8 cellular contexts compared by ENCODE assay signal in genomic region chr1:169106921-169107672, GRCh38. TPM values are rescaled to one million over a fixed set of nuclear protein-coding genes. Genes with fewer than 3 reads are reported as not detected.
DNase-seq lines count a peak whose midpoint lies in the region; ATAC-seq, FAIRE-seq and TF ChIP-seq lines count a peak whose summit lies in the region.

No MANE protein-coding gene starts in this region.

- H3K9me3 ChIP-seq in GM12878 (replicated peaks; ENCODE audit: control insufficient read depth, insufficient read depth, low read length): no peaks in the 10 kb centered on the region
- no peaks in the 10 kb centered on the region for H3K9me3 ChIP-seq in stomach smooth muscle (ENCODE audit: control insufficient read depth in 2 of 2, low read length in 2 of 2)

- in situ Hi-C loops in GM12878 (cut with MboI): no loop called here
- in situ Hi-C loops in GM13976 (cut with MboI; ENCODE audit: low sequenced_read_pairs, unreplicated experiment): loop anchor here (25.0 kb wide), 1 partner anchor 495 kb away; no protein-coding TSS in a partner anchor

- RAD21 ChIA-PET in GM12878 (lab: Charles Lee; ENCODE audit: unreplicated experiment): interaction anchor here (0.9 to 6.8 kb wide), 22 partner anchors 10 to 764 kb away, joined by 3 to 135 read pairs (median 6); no protein-coding TSS in a partner anchor

- H3K36me3 ChIP-seq in GM12878 (ENCODE audit: control insufficient read depth in 2 of 2, insufficient read depth in 2 of 2, low read length in 1 of 2) (no peaks in the 10 kb centered on the region; a peak in 1 of 4 replicates), stomach smooth muscle (ENCODE audit: control insufficient read depth in 2 of 2, insufficient read depth in 2 of 2, low read length in 2 of 2) (peaks cover 6 to 7% of the 10 kb centered on the region in 2 donors)

- peak; percentile 1; the same call in 1 of the 3 replicates for ATAC-seq in GM12878

- peak; percentile 29 for DNase-seq in stimulated activated CD4-positive, alpha-beta T cell treated with anti-CD3 and anti-CD28 coated beads, Interleukin-4, amount 100 ng/mL, for 1 hour
- DNase-seq in stimulated activated CD4-positive, alpha-beta T cell treated with anti-CD3 and anti-CD28 coated beads, Interleukin-12 subunit alpha, Interleukin-12 subunit beta, amount 100 ng/mL, for 4 hours: no peak
- DNase-seq in NCI-H2171 (lab: John Stamatoyannopoulos, UW) (peak; percentile 34), GM12878 (ENCODE audit: low read depth, low spot score) (no peak), kidney glomerular epithelial cell (lab: John Stamatoyannopoulos, UW) (peak; percentile 32), GM20000 (ENCODE audit: low spot score) (no peak), GM13976 (ENCODE audit: low spot score) (no peak)

- no peak for TF ChIP-seq EP300 in GM12878 (IDR thresholded peaks at IDR 0.05; ENCODE audit: borderline replicate concordance in 1 of 2, control insufficient read depth in 1 of 2, low read depth in 2 of 2, low read length in 2 of 2)

- H3K4me2 ChIP-seq in GM12878 (ENCODE audit: control insufficient read depth, insufficient read depth): peak overlapping the region; percentile 85

- under 1% methylated on average over 40 of the region's 42 CpGs for WGBS in GM12878 (ENCODE audit: insufficient coverage, insufficient replicate concordance, low lambda C conversion rate, missing lambda C conversion rate)

- H3K4me3 ChIP-seq in GM12878 (peak overlapping the region; percentile 86), stomach smooth muscle (ENCODE audit: low read length in 2 of 2) (peak overlapping the region; percentile 88 to 95)

- peaks cover 12% of the 10 kb centered on the region for H3K79me2 ChIP-seq in GM12878 (ENCODE audit: control insufficient read depth, insufficient read depth, low read length)

- peaks cover 3% of the 10 kb centered on the region; the same call in 1 of the 2 replicates for H3K4me1 ChIP-seq in GM12878 (ENCODE audit: control insufficient read depth, insufficient read depth, low read length)
- peaks cover 61% of the 10 kb centered on the region for H3K4me1 ChIP-seq in stomach smooth muscle (ENCODE audit: control insufficient read depth, insufficient read depth, low read length)

- no peak for TF ChIP-seq RAD21 in GM12878 (IDR thresholded peaks at IDR 0.05; ENCODE audit: insufficient read depth, low read depth, low read length)

- H3K27me3 ChIP-seq in GM12878 (replicated peaks in 1 of 2; ENCODE audit: control insufficient read depth in 2 of 2, insufficient read depth in 2 of 2, low read length in 1 of 2): peaks cover 2 to 6% of the 10 kb centered on the region in 2 experiments; a peak in 2 of 4 replicates
- no peaks in the 10 kb centered on the region for H3K27me3 ChIP-seq in stomach smooth muscle (ENCODE audit: control insufficient read depth in 1 of 2, insufficient read depth in 2 of 2, low read length in 2 of 2)

- no peak overlapping the region for H3K27ac ChIP-seq in GM12878 (ENCODE audit: control insufficient read depth, insufficient read depth)
- peak overlapping the region; percentile 93 for H3K27ac ChIP-seq in stomach smooth muscle (ENCODE audit: low read length)

- SMC1A ChIA-PET in GM12878 (lab: Charles Lee; ENCODE audit: uncharacterized antibody, unreplicated experiment): interaction anchor here (0.6 to 15.1 kb wide), 29 partner anchors 11 to 1840 kb away, joined by 3 to 188 read pairs (median 6); no protein-coding TSS in a partner anchor

- TF ChIP-seq POLR2A in GM12878 (IDR thresholded peaks at IDR 0.05; ENCODE audit: low read depth, low read length): no peak

- peak overlapping the region; percentile 14 for H3K9ac ChIP-seq in GM12878 (ENCODE audit: control insufficient read depth, insufficient read depth, low read length)
- peak overlapping the region; percentile 71 to 93 for H3K9ac ChIP-seq in stomach smooth muscle (ENCODE audit: low read length in 2 of 2)

- H4K20me1 ChIP-seq in GM12878 (ENCODE audit: control insufficient read depth, insufficient read depth): no peaks in the 10 kb centered on the region

- intact Hi-C loops in GM12878 (cut with micrococcal nuclease; ENCODE audit: unreplicated experiment): loop anchor here (5.0 kb wide), 4 partner anchors 60 to 185 kb away; no protein-coding TSS in a partner anchor

- CTCF ChIA-PET in GM12878 (lab: Yijun Ruan, JAX): interaction anchor here (0.6 to 9.6 kb wide), 14 partner anchors 12 to 764 kb away, joined by 4 to 100 read pairs (median 18); no protein-coding TSS in a partner anchor

- TF ChIP-seq CTCF in GM12878 (IDR thresholded peaks at IDR 0.05 in 2 of 3, conservative IDR thresholded peaks at IDR 0.05 in 1 of 3; ENCODE audit: control insufficient read depth in 2 of 3, extremely low read depth in 1 of 3, insufficient read depth in 1 of 3, low read depth in 3 of 3, low read length in 3 of 3) (no peak), GM20000 (IDR thresholded peaks at IDR 0.05; ENCODE audit: extremely low read depth, missing control alignments) (no peak), GM13976 (IDR thresholded peaks at IDR 0.05; ENCODE audit: borderline replicate concordance, control extremely low read depth, extremely low read depth, insufficient read depth, missing control alignments) (no peak)

- peak overlapping the region; percentile 66 for H2AFZ ChIP-seq in GM12878 (ENCODE audit: control insufficient read depth, low read depth, low read length)

- no peak for FAIRE-seq in GM12878 (lab: Jason Lieb, UNC)

- POLR2A ChIA-PET in GM12878 (lab: Charles Lee): interaction anchor here (0.5 to 7.1 kb wide), 9 partner anchors 10 to 442 kb away, joined by 3 to 69 read pairs (median 3); no protein-coding TSS in a partner anchor

- no TSS peak for BruUV-seq in GM12878 (replicated peaks; lab: Mats Ljungman, UMichigan)

TF ChIP-seq in GM12878, 131 proteins besides CTCF, POLR2A, EP300 and RAD21 (continues in another document):
- TF ChIP-seq SMARCA5 (IDR thresholded peaks at IDR 0.05) (no peak), LARP7 (IDR thresholded peaks at IDR 0.05) (peak; percentile 62; the same call in 1 of the 2 replicates), SMAD1 (IDR thresholded peaks at IDR 0.05; ENCODE audit: low read depth, partially characterized antibody) (no peak), ATF2 (IDR thresholded peaks at IDR 0.05; ENCODE audit: low read length) (no peak), MAX (IDR thresholded peaks at IDR 0.05; ENCODE audit: low read depth, low read length) (no peak), EED (IDR thresholded peaks at IDR 0.05; ENCODE audit: low read depth) (no peak), RELB (IDR thresholded peaks at IDR 0.05; ENCODE audit: low read depth) (0 out of 2 replicates have a peak, but pooled peaks have one; percentile 6), KLF5 (IDR thresholded peaks at IDR 0.05; ENCODE audit: partially characterized antibody) (no peak)

RNA-seq across cellular contexts. Expression of gene ATP1B1, which starts 0.6 kb away (rescaled TPM):
- 4.3 and 4.8 TPM in 2 replicates for total RNA-seq in GM12878 (2013; cell fraction: nucleolus; rRNA removed)
- total RNA-seq in GM12878 (2014; rRNA removed) (0.76 and 0.96 TPM in 2 replicates), GM12878 (2014; rRNA removed; fragmentation: Illumina TruSeq; extraction: Trizol) (1.2 and 1.4 TPM in 2 replicates), GM12878 (2021) (2.7 and 3.2 TPM in 2 replicates)
- polyA plus RNA-seq in GM12878 (2011; ENCODE audit: low read depth): 3.1 TPM
- polyA plus RNA-seq in GM12878 (2011; rRNA removed) (14.0 and 19.7 TPM in 2 replicates), GM12878 (2014; fragmentation: Illumina TruSeq; extraction: Trizol) (1.6 and 2.6 TPM in 2 replicates), GM12878 (2014; fragmentation: Nextera tagmentation; extraction: Ambion mirVana) (under 1 TPM; 0.84 to 0.90 TPM), GM12878 (2014; rRNA removed) (1.1 and 1.3 TPM in 2 replicates), GM12878 (2016; fragmentation: Nextera tagmentation; extraction: Ambion mirVana) (1 to 10 TPM; 2.0 to 2.1 TPM)
- 6.6 and 7.5 TPM in 2 replicates for polyA plus RNA-seq in GM12878 (2011; cell fraction: cytosol; rRNA removed)
- polyA plus RNA-seq in GM12878 (2011; cell fraction: nucleus; rRNA removed): 6.6 and 7.0 TPM in 2 replicates
- polyA plus RNA-seq in GM12878 (2012): 4.0 and 8.0 TPM in 2 replicates
- polyA minus RNA-seq in GM12878 (2011; rRNA and poly(A)+ RNA removed): 9.7 and 11.3 TPM in 2 replicates
- 7.1 and 8.2 TPM in 2 replicates for polyA minus RNA-seq in GM12878 (2011; cell fraction: cytosol; rRNA and poly(A)+ RNA removed)
- 5.3 and 8.1 TPM in 2 replicates for polyA minus RNA-seq in GM12878 (2011; cell fraction: nucleus; rRNA and poly(A)+ RNA removed)

Comparison
In these comparisons a context has a peak if more than half of its experiments do, and no peak if none do; other contexts are left out.
1. DNase-seq: peak in stimulated activated CD4-positive, alpha-beta T cell treated with anti-CD3 and anti-CD28 coated beads, Interleukin-4, amount 100 ng/mL, for 1 hour (single experiment), NCI-H2171 (single experiment) and kidney glomerular epithelial cell (single experiment); none in stimulated activated CD4-positive, alpha-beta T cell treated with anti-CD3 and anti-CD28 coated beads, Interleukin-12 subunit alpha, Interleukin-12 subunit beta, amount 100 ng/mL, for 4 hours (single experiment), GM12878 (single experiment), GM20000 (single experiment) and GM13976 (single experiment).